14 cellular contexts compared by ENCODE assay signal in the genomic region with DNA sequence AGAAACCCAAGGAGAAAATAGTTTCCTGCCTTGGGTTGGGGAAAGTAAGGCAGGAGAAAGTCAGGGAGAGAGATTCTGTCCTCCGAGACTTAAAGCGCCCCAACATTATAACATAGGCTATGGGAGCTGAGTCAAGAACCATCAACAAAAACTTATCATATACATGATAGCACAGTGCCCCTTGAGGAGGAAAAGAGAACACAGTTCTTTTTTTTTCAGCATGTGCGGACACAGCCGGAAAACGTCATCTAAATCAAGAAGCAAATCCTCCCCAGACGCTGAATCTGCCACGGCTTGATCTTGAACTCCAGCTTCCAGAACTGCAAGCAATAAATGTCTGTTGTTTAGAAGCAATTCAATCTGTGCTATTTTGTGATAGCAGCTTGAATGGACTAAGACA.
DNase-seq lines count a peak whose midpoint lies in the region; ATAC-seq, FAIRE-seq and TF ChIP-seq lines count a peak whose summit lies in the region.
"Had no signal": no experiment of that assay in that cellular context is flagged by ENCODE, and none has a peak within 500 bp of the region (broad histone marks: within the 10 kb centered on the region; RNA-seq: fewer than 3 reads in every experiment).

No MANE protein-coding gene starts in this region.

- peak overlapping the region in 1 of 2 donors; percentile 69 for H3K27ac Mint-ChIP-seq in stimulated activated naive CD8-positive, alpha-beta T cell treated with anti-CD3 and anti-CD28 coated beads, Interleukin-15, amount 100 ng/mL, for 72 hours
- H3K27ac Mint-ChIP-seq in endothelial cell (ENCODE audit: unreplicated experiment), result no peak overlapping the region
- H3K27ac Mint-ChIP-seq: CD14-positive monocyte, natural killer cell had no signal

- DNase-seq in stimulated activated naive CD8-positive, alpha-beta T cell treated with anti-CD3 and anti-CD28 coated beads, Interleukin-15, amount 100 ng/mL, for 72 hours, result no peak
- DNase-seq in stimulated activated naive CD8-positive, alpha-beta T cell treated with anti-CD3 and anti-CD28 coated beads, Interleukin-15, Interleukin-2, amounts not matched to agents 100 U/mL and 50 U/mL, for 24 hours, result no peak
- peak; percentile 41 for DNase-seq in NCI-H345 treated with DMSO at 0.1 percent for 48 hours (lab: John Stamatoyannopoulos, UW; ENCODE audit: unreplicated experiment)
- DNase-seq in endothelial cell (ENCODE audit: low spot score), result no peak
- DNase-seq in urothelium cell line (ENCODE audit: low spot score), result peak; percentile 5
- no peak for DNase-seq in left ventricle myocardium superior
- no peak for DNase-seq in G401 (ENCODE audit: low spot score)
- no peak for DNase-seq in NCI-H2029 treated with DMSO at 0.1 percent for 48 hours (lab: John Stamatoyannopoulos, UW)
- DNase-seq: activated CD4-positive, CD25-positive, alpha-beta regulatory T cell; dorsolateral prefrontal cortex; natural killer cell; NCI-H774; thyroid gland had no signal

- peak; percentile 64 for ATAC-seq in stimulated activated naive CD8-positive, alpha-beta T cell treated with anti-CD3 and anti-CD28 coated beads, Interleukin-15, amount 100 ng/mL, for 72 hours
- no peak for ATAC-seq in stimulated activated naive CD8-positive, alpha-beta T cell treated with anti-CD3 and anti-CD28 coated beads, Interleukin-15, Interleukin-2, amounts not matched to agents 100 U/mL and 50 U/mL, for 24 hours
- no peak for ATAC-seq in left ventricle myocardium superior
- ATAC-seq: natural killer cell had no signal

- in situ Hi-C loops in G401 (cut with HindIII; ENCODE audit: low sequenced_read_pairs), result no loop called here

- H3K36me3 Mint-ChIP-seq in endothelial cell (ENCODE audit: low read depth, unreplicated experiment), result no peaks in the 10 kb centered on the region
- H3K36me3 Mint-ChIP-seq: CD14-positive monocyte, natural killer cell had no signal

- H3K4me3 Mint-ChIP-seq in stimulated activated naive CD8-positive, alpha-beta T cell treated with anti-CD3 and anti-CD28 coated beads, Interleukin-15, amount 100 ng/mL, for 72 hours, result peak overlapping the region in 1 of 2 donors; percentile 1
- no peak overlapping the region for H3K4me3 Mint-ChIP-seq in endothelial cell (ENCODE audit: unreplicated experiment)
- H3K4me3 Mint-ChIP-seq: CD14-positive monocyte, natural killer cell had no signal

- TF ChIP-seq CTCF in endothelial cell (IDR thresholded peaks at IDR 0.05; ENCODE audit: unreplicated experiment), result peak; percentile 42

- no peaks in the 10 kb centered on the region for H3K4me1 Mint-ChIP-seq in stimulated activated naive CD8-positive, alpha-beta T cell treated with anti-CD3 and anti-CD28 coated beads, Interleukin-15, amount 100 ng/mL, for 72 hours
- H3K4me1 Mint-ChIP-seq in endothelial cell (ENCODE audit: unreplicated experiment), result no peaks in the 10 kb centered on the region
- H3K4me1 Mint-ChIP-seq: CD14-positive monocyte, natural killer cell had no signal

- no peaks in the 10 kb centered on the region for H3K9me3 Mint-ChIP-seq in stimulated activated naive CD8-positive, alpha-beta T cell treated with anti-CD3 and anti-CD28 coated beads, Interleukin-15, amount 100 ng/mL, for 72 hours
- H3K9me3 Mint-ChIP-seq in endothelial cell (ENCODE audit: unreplicated experiment), result no peaks in the 10 kb centered on the region
- H3K9me3 Mint-ChIP-seq: natural killer cell had no signal

- intact Hi-C loops in left ventricle myocardium superior (cut with micrococcal nuclease), result no loop called here

- H3K27me3 Mint-ChIP-seq in stimulated activated naive CD8-positive, alpha-beta T cell treated with anti-CD3 and anti-CD28 coated beads, Interleukin-15, amount 100 ng/mL, for 72 hours, result no peaks in the 10 kb centered on the region
- H3K27me3 Mint-ChIP-seq in endothelial cell (ENCODE audit: unreplicated experiment), result no peaks in the 10 kb centered on the region

- FAIRE-seq in urothelium cell line (lab: Jason Lieb, UNC), result no peak

Comparison
In these comparisons a context has a peak if more than half of its experiments do, and no peak if none do; other contexts are left out.
1. DNase-seq: peak in NCI-H345 treated with DMSO at 0.1 percent for 48 hours (single experiment) and urothelium cell line (single experiment); none in stimulated activated naive CD8-positive, alpha-beta T cell treated with anti-CD3 and anti-CD28 coated beads, Interleukin-15, amount 100 ng/mL, for 72 hours (0 of 2), stimulated activated naive CD8-positive, alpha-beta T cell treated with anti-CD3 and anti-CD28 coated beads, Interleukin-15, Interleukin-2, amounts not matched to agents 100 U/mL and 50 U/mL, for 24 hours (single experiment), endothelial cell (single experiment), left ventricle myocardium superior (single experiment), G401 (single experiment) and NCI-H2029 treated with DMSO at 0.1 percent for 48 hours (single experiment).